1 cellular context compared by ENCODE assay signal in the genomic region with DNA sequence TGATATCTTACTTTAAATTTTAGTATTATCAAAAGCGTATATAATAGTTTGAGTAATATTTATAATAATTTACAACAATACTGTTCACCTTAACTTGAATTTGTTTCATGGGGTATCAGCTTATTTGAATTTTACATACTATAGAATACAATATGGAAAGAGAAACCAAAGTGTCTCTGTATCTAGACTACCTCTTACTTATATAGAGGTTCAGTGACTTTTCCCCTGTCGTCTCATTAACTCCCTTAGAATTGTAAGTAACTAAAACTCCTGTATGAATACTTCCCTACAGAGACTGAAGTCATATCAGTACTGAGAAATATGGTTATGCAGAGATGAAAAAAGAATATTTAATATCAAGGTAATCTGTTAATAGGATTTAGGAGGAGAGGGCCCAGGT.
TF ChIP-seq lines count a peak whose summit lies in the region.

No MANE protein-coding gene starts in this region.

TF ChIP-seq in WTC11, 78 proteins besides CTCF, POLR2A, EP300 and RAD21 (continued from another document):
- TF ChIP-seq, protein P1, sequence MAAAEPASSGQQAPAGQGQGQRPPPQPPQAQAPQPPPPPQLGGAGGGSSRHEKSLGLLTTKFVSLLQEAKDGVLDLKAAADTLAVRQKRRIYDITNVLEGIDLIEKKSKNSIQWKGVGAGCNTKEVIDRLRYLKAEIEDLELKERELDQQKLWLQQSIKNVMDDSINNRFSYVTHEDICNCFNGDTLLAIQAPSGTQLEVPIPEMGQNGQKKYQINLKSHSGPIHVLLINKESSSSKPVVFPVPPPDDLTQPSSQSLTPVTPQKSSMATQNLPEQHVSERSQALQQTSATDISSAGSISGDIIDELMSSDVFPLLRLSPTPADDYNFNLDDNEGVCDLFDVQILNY (CRISPR knock-in tag; IDR thresholded peaks at IDR 0.05), result no peak
- TF ChIP-seq CREM (CRISPR knock-in tag; IDR thresholded peaks at IDR 0.05) (no peak), GRHL2 (CRISPR knock-in tag; IDR thresholded peaks at IDR 0.05; ENCODE audit: insufficient replicate concordance, severe bottlenecking) (no peak), RELA (CRISPR knock-in tag; IDR thresholded peaks at IDR 0.05; ENCODE audit: borderline replicate concordance) (no peak), KAT7 (CRISPR knock-in tag; IDR thresholded peaks at IDR 0.05; ENCODE audit: borderline replicate concordance) (no peak)
- TF ChIP-seq, protein P2, sequence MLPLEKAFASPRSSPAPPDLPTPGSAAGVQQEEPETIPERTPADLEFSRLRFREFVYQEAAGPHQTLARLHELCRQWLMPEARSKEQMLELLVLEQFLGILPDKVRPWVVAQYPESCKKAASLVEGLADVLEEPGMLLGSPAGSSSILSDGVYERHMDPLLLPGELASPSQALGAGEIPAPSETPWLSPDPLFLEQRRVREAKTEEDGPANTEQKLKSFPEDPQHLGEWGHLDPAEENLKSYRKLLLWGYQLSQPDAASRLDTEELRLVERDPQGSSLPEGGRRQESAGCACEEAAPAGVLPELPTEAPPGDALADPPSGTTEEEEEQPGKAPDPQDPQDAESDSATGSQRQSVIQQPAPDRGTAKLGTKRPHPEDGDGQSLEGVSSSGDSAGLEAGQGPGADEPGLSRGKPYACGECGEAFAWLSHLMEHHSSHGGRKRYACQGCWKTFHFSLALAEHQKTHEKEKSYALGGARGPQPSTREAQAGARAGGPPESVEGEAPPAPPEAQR (CRISPR knock-in tag; IDR thresholded peaks at IDR 0.05), result no peak
